24 cellular contexts compared by ENCODE assay signal in the genomic region with DNA sequence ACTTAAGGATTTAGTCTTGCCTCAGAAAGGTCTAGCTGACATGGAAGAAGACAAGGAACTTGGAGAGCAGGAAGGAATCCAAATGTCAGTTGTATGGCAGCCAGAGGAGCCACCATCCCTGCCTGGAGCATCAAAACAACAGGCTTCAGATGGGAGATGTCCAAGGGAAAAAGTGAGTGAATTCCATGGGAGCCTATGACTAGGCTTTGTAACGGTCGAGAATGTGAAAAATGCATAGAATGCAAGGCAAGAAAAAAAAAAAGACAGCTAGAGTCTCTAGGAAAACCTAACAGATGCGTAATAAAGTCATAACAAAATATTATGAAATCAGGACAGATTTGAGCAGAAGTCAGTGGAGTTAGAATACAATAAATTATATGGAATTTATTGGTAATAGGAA.
"Had no signal": no experiment of that assay in that cellular context is flagged by ENCODE, and none has a peak within 500 bp of the region (broad histone marks: within the 10 kb centered on the region; RNA-seq: fewer than 3 reads in every experiment).

No MANE protein-coding gene starts in this region.

- H3K36me3 Mint-ChIP-seq: activated naive CD8-positive, alpha-beta T cell treated with anti-CD3 and anti-CD28 coated beads, Interleukin-2, amount 10 ng/mL, durations not matched to agents 7 days and 5 days; brain had no signal

- H3K4me3 Mint-ChIP-seq: activated CD4-positive, alpha-beta T cell treated with anti-CD3 and anti-CD28 coated beads for 36 hours; activated naive CD8-positive, alpha-beta T cell treated with anti-CD3 and anti-CD28 coated beads, Interleukin-2, amount 10 ng/mL, durations not matched to agents 7 days and 5 days; brain; nephron progenitor cell; WTC11 had no signal

- ATAC-seq: activated CD4-positive, alpha-beta T cell treated with anti-CD3 and anti-CD28 coated beads for 36 hours; foreskin keratinocyte; left lung; stimulated activated naive CD8-positive, alpha-beta T cell treated with anti-CD3 and anti-CD28 coated beads, Interleukin-15, Interleukin-2, amounts not matched to agents 100 U/mL and 50 U/mL, for 24 hours; WTC11 had no signal

- H3K4me1 Mint-ChIP-seq: activated CD4-positive, alpha-beta T cell treated with anti-CD3 and anti-CD28 coated beads for 36 hours; activated naive CD8-positive, alpha-beta T cell treated with anti-CD3 and anti-CD28 coated beads, Interleukin-2, amount 10 ng/mL, durations not matched to agents 7 days and 5 days; brain; nephron progenitor cell had no signal

- DNase-seq: activated CD4-positive, alpha-beta T cell treated with anti-CD3 and anti-CD28 coated beads for 36 hours; activated CD4-positive, alpha-beta T cell treated with anti-CD3 and anti-CD28 coated beads, Interleukin-2, amount 50 U/mL, for 48 hours; activated naive CD4-positive, alpha-beta T cell; activated naive CD8-positive, alpha-beta T cell treated with anti-CD3 and anti-CD28 coated beads, Interleukin-2, amount 10 ng/mL, durations not matched to agents 7 days and 5 days; activated T-cell treated with anti-CD3 and anti-CD28 coated beads for 4 hours; anterior cingulate cortex; central memory CD4-positive, alpha-beta T cell; cortex of kidney; effector CD4-positive, alpha-beta T cell; esophagus squamous epithelium; foreskin keratinocyte; glutamatergic neuron; hypothalamus; left lung; midbrain; nephron progenitor cell; occipital lobe; stimulated activated naive CD8-positive, alpha-beta T cell treated with anti-CD3 and anti-CD28 coated beads, Interleukin-15, Interleukin-2, amounts not matched to agents 100 U/mL and 50 U/mL, for 24 hours; substantia nigra; tibial artery had no signal

- H3K27ac ChIP-seq: esophagus squamous epithelium, foreskin keratinocyte, left lung, right atrium auricular region, tibial artery had no signal

- H3K27ac Mint-ChIP-seq: activated CD4-positive, alpha-beta T cell treated with anti-CD3 and anti-CD28 coated beads for 36 hours; activated naive CD8-positive, alpha-beta T cell treated with anti-CD3 and anti-CD28 coated beads, Interleukin-2, amount 10 ng/mL, durations not matched to agents 7 days and 5 days; brain; nephron progenitor cell; progenitor cell of endocrine pancreas; WTC11 had no signal

- H3K4me1 ChIP-seq: esophagus squamous epithelium, foreskin keratinocyte, left lung, right atrium auricular region, tibial artery had no signal

- H3K27me3 Mint-ChIP-seq: activated naive CD8-positive, alpha-beta T cell treated with anti-CD3 and anti-CD28 coated beads, Interleukin-2, amount 10 ng/mL, durations not matched to agents 7 days and 5 days; progenitor cell of endocrine pancreas had no signal

- H3K4me3 ChIP-seq: esophagus squamous epithelium, left lung, right atrium auricular region, tibial artery had no signal

- H3K36me3 ChIP-seq: esophagus squamous epithelium, left lung, right atrium auricular region, tibial artery had no signal

- H3K27me3 ChIP-seq: foreskin keratinocyte, left lung, right atrium auricular region, tibial artery had no signal
